24 cellular contexts compared by ENCODE assay signal in genomic region chr12:96227365-96228106, GRCh38. TPM values are rescaled to one million over a fixed set of nuclear protein-coding genes. Genes with fewer than 3 reads are reported as not detected.
DNase-seq lines count a peak whose midpoint lies in the region; ATAC-seq and TF ChIP-seq lines count a peak whose summit lies in the region.
"Had no signal": no experiment of that assay in that cellular context is flagged by ENCODE, and none has a peak within 500 bp of the region (broad histone marks: within the 10 kb centered on the region; RNA-seq: fewer than 3 reads in every experiment).

No MANE protein-coding gene starts in this region.

- H3K27me3 Mint-ChIP-seq in activated CD8-positive, alpha-beta memory T cell treated with anti-CD3 and anti-CD28 coated beads, Interleukin-2, amount 10 ng/mL, durations not matched to agents 7 days and 5 days = no peaks in the 10 kb centered on the region
- no peaks in the 10 kb centered on the region for H3K27me3 Mint-ChIP-seq in CD8-positive, alpha-beta memory T cell
- H3K27me3 Mint-ChIP-seq in natural killer cell (ENCODE audit: low read depth in 2 of 2) = no peaks in the 10 kb centered on the region

- TF ChIP-seq CTCF in coronary artery (IDR thresholded peaks at IDR 0.05) (no peak), natural killer cell (IDR thresholded peaks at IDR 0.05) (no peak)

- no peaks in the 10 kb centered on the region for H3K9me3 ChIP-seq in CD8-positive, alpha-beta memory T cell (ENCODE audit: low read length)
- H3K9me3 ChIP-seq: mucosa of descending colon, sigmoid colon had no signal

- H3K36me3 Mint-ChIP-seq in activated CD8-positive, alpha-beta memory T cell treated with anti-CD3 and anti-CD28 coated beads, Interleukin-2, amount 10 ng/mL, durations not matched to agents 7 days and 5 days = peaks cover 22% of the 10 kb centered on the region
- H3K36me3 Mint-ChIP-seq in CD8-positive, alpha-beta memory T cell = peaks cover 0 to 65% (median 15%) of the 10 kb centered on the region in 3 donors
- peaks cover 9% of the 10 kb centered on the region for H3K36me3 Mint-ChIP-seq in natural killer cell
- H3K36me3 Mint-ChIP-seq: brain had no signal

- no peaks in the 10 kb centered on the region for H3K4me1 ChIP-seq in CD8-positive, alpha-beta memory T cell (ENCODE audit: insufficient read depth, low read length)

- no peaks in the 10 kb centered on the region for H3K36me3 ChIP-seq in CD8-positive, alpha-beta memory T cell (ENCODE audit: insufficient read depth, low read length)
- H3K36me3 ChIP-seq: sigmoid colon had no signal

- H3K27ac Mint-ChIP-seq in activated CD8-positive, alpha-beta memory T cell treated with anti-CD3 and anti-CD28 coated beads, Interleukin-2, amount 10 ng/mL, durations not matched to agents 7 days and 5 days = no peak overlapping the region
- peak overlapping the region in 7 of 8 donors; percentile 79 to 96 (median 88) for H3K27ac Mint-ChIP-seq in CD8-positive, alpha-beta memory T cell
- peak overlapping the region; percentile 67 to 72 for H3K27ac Mint-ChIP-seq in natural killer cell

- no peaks in the 10 kb centered on the region for H3K27me3 ChIP-seq in CD8-positive, alpha-beta memory T cell (ENCODE audit: insufficient read depth, low read length, poor library complexity, severe bottlenecking)
- H3K27me3 ChIP-seq: hepatocyte, sigmoid colon had no signal

- no peak overlapping the region for H3K27ac ChIP-seq in CD8-positive, alpha-beta memory T cell (ENCODE audit: low read depth, low read length)
- no peak overlapping the region for H3K27ac ChIP-seq in coronary artery
- H3K27ac ChIP-seq: A549, hepatocyte, KMS-11 had no signal

- POLR2A ChIA-PET in CD8-positive, alpha-beta memory T cell (lab: Charles Lee) = no interaction called here

- DNase-seq in activated CD8-positive, alpha-beta memory T cell treated with anti-CD3 and anti-CD28 coated beads, Interleukin-2, amount 10 ng/mL, durations not matched to agents 7 days and 5 days = no peak
- no peak for DNase-seq in activated CD8-positive, alpha-beta memory T cell treated with anti-CD3 and anti-CD28 coated beads, Interleukin-2, amount 50 U/mL, for 4 hours
- DNase-seq in CD8-positive, alpha-beta memory T cell = no peak
- DNase-seq in coronary artery (ENCODE audit: low spot score) (peak; percentile 66), natural killer cell (no peak), anterior cingulate cortex (lab: John Stamatoyannopoulos, UW) (no peak)
- no peak for DNase-seq in stimulated activated CD4-positive, alpha-beta T cell treated with anti-CD3 and anti-CD28 coated beads, Interleukin-4, amount 100 ng/mL, for 1 hour
- DNase-seq: activated CD8-positive, alpha-beta memory T cell treated with anti-CD3 and anti-CD28 coated beads for 24 hours; DMS79 treated with DMSO at 0.1 percent for 48 hours; effector CD4-positive, alpha-beta T cell; mucosa of descending colon; NCI-H1436; NCI-H510A; PC-3; SHP77; sigmoid colon; stimulated activated CD8-positive, alpha-beta memory T cell treated with anti-CD3 and anti-CD28 coated beads, Interleukin-4, amount 100 ng/mL, for 48 hours; T1000 had no signal

- intact Hi-C loops in natural killer cell (cut with micrococcal nuclease) = no loop called here

- CTCF ChIA-PET in activated CD8-positive, alpha-beta memory T cell treated with anti-CD3 and anti-CD28 coated beads, Interleukin-2, amount 10 ng/mL, durations not matched to agents 7 days and 5 days (lab: Charles Lee) = no interaction called here
- CTCF ChIA-PET in CD8-positive, alpha-beta memory T cell (lab: Charles Lee) = interaction anchor here (2.8 kb wide), 1 partner anchor 13 kb away, joined by 16 read pairs; no protein-coding TSS in a partner anchor

- peaks cover 25% of the 10 kb centered on the region for H3K4me1 Mint-ChIP-seq in activated CD8-positive, alpha-beta memory T cell treated with anti-CD3 and anti-CD28 coated beads, Interleukin-2, amount 10 ng/mL, durations not matched to agents 7 days and 5 days
- H3K4me1 Mint-ChIP-seq in CD8-positive, alpha-beta memory T cell = peaks cover 27 to 40% (median 37%) of the 10 kb centered on the region in 3 donors
- H3K4me1 Mint-ChIP-seq in natural killer cell = peaks cover 23 to 29% of the 10 kb centered on the region in 2 donors
- H3K4me1 Mint-ChIP-seq: neural crest cell had no signal

- peak; percentile 68 for ATAC-seq in activated CD8-positive, alpha-beta memory T cell treated with anti-CD3 and anti-CD28 coated beads, Interleukin-2, amount 10 ng/mL, durations not matched to agents 7 days and 5 days
- ATAC-seq in natural killer cell = peak; percentile 57 to 86 (median 71)
- ATAC-seq in HG03139 (IDR thresholded peaks at IDR 0.05; ENCODE audit: unreplicated experiment) = no peak
- ATAC-seq: A549, mucosa of descending colon, PC-3 had no signal

- H3K9me3 Mint-ChIP-seq in activated CD8-positive, alpha-beta memory T cell treated with anti-CD3 and anti-CD28 coated beads, Interleukin-2, amount 10 ng/mL, durations not matched to agents 7 days and 5 days (ENCODE audit: low read depth) = no peaks in the 10 kb centered on the region
- H3K9me3 Mint-ChIP-seq in CD8-positive, alpha-beta memory T cell = no peaks in the 10 kb centered on the region
- H3K9me3 Mint-ChIP-seq in natural killer cell = no peaks in the 10 kb centered on the region
- H3K9me3 Mint-ChIP-seq: neural crest cell had no signal

- no peak overlapping the region for H3K4me3 Mint-ChIP-seq in activated CD8-positive, alpha-beta memory T cell treated with anti-CD3 and anti-CD28 coated beads, Interleukin-2, amount 10 ng/mL, durations not matched to agents 7 days and 5 days
- H3K4me3 Mint-ChIP-seq in CD8-positive, alpha-beta memory T cell = peak overlapping the region in 3 of 7 donors; percentile 7 to 52 (median 36)
- no peak overlapping the region for H3K4me3 Mint-ChIP-seq in natural killer cell
- H3K4me3 Mint-ChIP-seq: brain, neural crest cell had no signal

- H3K4me3 ChIP-seq in CD8-positive, alpha-beta memory T cell (ENCODE audit: low read length) = no peak overlapping the region
- H3K4me3 ChIP-seq in coronary artery = no peak overlapping the region
- H3K4me3 ChIP-seq: A549, hepatocyte, mucosa of descending colon, sigmoid colon had no signal

RNA-seq across cellular contexts. Expression of gene ELK3, which starts 33.4 kb away (rescaled TPM):
- total RNA-seq in activated CD8-positive, alpha-beta memory T cell treated with anti-CD3 and anti-CD28 coated beads, Interleukin-2, amount 10 ng/mL, durations not matched to agents 7 days and 5 days = 10 to 100 TPM; 16.1 to 17.1 TPM
- 10 to 100 TPM; 24.0 to 28.4 TPM for total RNA-seq in CD8-positive, alpha-beta memory T cell
- 44.3 TPM for polyA plus RNA-seq in CD8-positive, alpha-beta memory T cell
- total RNA-seq in natural killer cell = 10 to 100 TPM; 17.8 to 28.8 (median 20.9) TPM
